ENCODE assay signal across 1 cellular context in genomic region chr7:31962246-31962645, GRCh38.
TF ChIP-seq lines count a peak whose summit lies in the region.

No MANE protein-coding gene starts in this region.

TF ChIP-seq in A549, 52 proteins besides CTCF, POLR2A, EP300 and RAD21 (continued from another document):
- TF ChIP-seq BCL3 (IDR thresholded peaks at IDR 0.05) (no peak), RARB (CRISPR knock-in tag; IDR thresholded peaks at IDR 0.05) (no peak)
